Comparison of ENCODE assay signal across 1 cellular context in genomic region chr7:79453558-79454324, GRCh38.
TF ChIP-seq lines count a peak whose summit lies in the region.

Gene MAGI2, minus strand, starts transcription at chr7:79453667. Its CDS starts 347 bp downstream, at chr7:79453320.

TF ChIP-seq in HepG2, 621 proteins besides CTCF, POLR2A, EP300 and RAD21 (continued from another document and continues in another):
- TF ChIP-seq THAP11 (CRISPR knock-in tag; IDR thresholded peaks at IDR 0.05) = peak; percentile 54
- no peak for TF ChIP-seq HMGXB3 (CRISPR knock-in tag; IDR thresholded peaks at IDR 0.05; ENCODE audit: borderline replicate concordance)
- no peak for TF ChIP-seq MLXIP (CRISPR knock-in tag; IDR thresholded peaks at IDR 0.05; ENCODE audit: borderline replicate concordance)
- TF ChIP-seq ZNF430 (CRISPR knock-in tag; IDR thresholded peaks at IDR 0.05) = peak; percentile 46; the same call in 1 of the 2 replicates
- no peak for TF ChIP-seq ZNF274 (CRISPR knock-in tag; IDR thresholded peaks at IDR 0.05)
- TF ChIP-seq ZSCAN21 (CRISPR knock-in tag; IDR thresholded peaks at IDR 0.05; ENCODE audit: borderline replicate concordance) = peak; percentile 77; the same call in 1 of the 2 replicates
- no peak for TF ChIP-seq ZBTB42 (CRISPR knock-in tag; IDR thresholded peaks at IDR 0.05)
- TF ChIP-seq ZNF557 (CRISPR knock-in tag; IDR thresholded peaks at IDR 0.05) = no peak
- no peak for TF ChIP-seq FOXC1 (CRISPR knock-in tag; IDR thresholded peaks at IDR 0.05; ENCODE audit: borderline replicate concordance)
- TF ChIP-seq ZNF496 (CRISPR knock-in tag; IDR thresholded peaks at IDR 0.05; ENCODE audit: insufficient replicate concordance) = no peak
- TF ChIP-seq CERS6 (CRISPR knock-in tag; IDR thresholded peaks at IDR 0.05) = no peak
- no peak; the same call in 1 of the 2 replicates for TF ChIP-seq ZNF777 (CRISPR knock-in tag; IDR thresholded peaks at IDR 0.05)
- TF ChIP-seq ZNF580 (CRISPR knock-in tag; IDR thresholded peaks at IDR 0.05; ENCODE audit: borderline replicate concordance, low read depth) = no peak
- TF ChIP-seq AHR (CRISPR knock-in tag; IDR thresholded peaks at IDR 0.05) = no peak
- no peak for TF ChIP-seq SP4 (CRISPR knock-in tag; IDR thresholded peaks at IDR 0.05)
- peak; percentile 90 for TF ChIP-seq ZC3H4 (CRISPR knock-in tag; IDR thresholded peaks at IDR 0.05; ENCODE audit: borderline replicate concordance)
- TF ChIP-seq AGO2 (optimal IDR thresholded peaks at IDR 0.05; ENCODE audit: low read depth, low read length) = peak; percentile 60
- peak; percentile 3; the same call in 1 of the 2 replicates for TF ChIP-seq RXRB (CRISPR knock-in tag; IDR thresholded peaks at IDR 0.05; ENCODE audit: borderline replicate concordance)
- no peak for TF ChIP-seq ZNF253 (CRISPR knock-in tag; IDR thresholded peaks at IDR 0.05; ENCODE audit: borderline replicate concordance)
- 0 out of 2 replicates have a peak, but pooled peaks have one; percentile 33 for TF ChIP-seq MED13 (CRISPR knock-in tag; IDR thresholded peaks at IDR 0.05)
- TF ChIP-seq REST (IDR thresholded peaks at IDR 0.05; ENCODE audit: borderline replicate concordance in 1 of 2, low read depth in 1 of 2, low read length in 2 of 2) = no peak
- TF ChIP-seq LCORL (IDR thresholded peaks at IDR 0.05) = no peak
- 0 out of 2 replicates have a peak, but pooled peaks have one; percentile 15 for TF ChIP-seq LCORL (CRISPR knock-in tag; IDR thresholded peaks at IDR 0.05)
- TF ChIP-seq ZBTB33 (CRISPR knock-in tag; IDR thresholded peaks at IDR 0.05) = no peak
- TF ChIP-seq ZHX2 (IDR thresholded peaks at IDR 0.05; ENCODE audit: low read depth) = peak; percentile 35; the same call in 1 of the 2 replicates
- no peak for TF ChIP-seq ZHX2 (CRISPR knock-in tag; IDR thresholded peaks at IDR 0.05; ENCODE audit: borderline replicate concordance)
- TF ChIP-seq HIC2 (CRISPR knock-in tag; IDR thresholded peaks at IDR 0.05; ENCODE audit: low read depth) = no peak
- TF ChIP-seq ZSCAN30 (CRISPR knock-in tag; IDR thresholded peaks at IDR 0.05) = no peak; the same call in 1 of the 2 replicates
- no peak for TF ChIP-seq ZNF251 (CRISPR knock-in tag; IDR thresholded peaks at IDR 0.05)
- peak; percentile 67; the same call in 1 of the 2 replicates for TF ChIP-seq ZNF784 (CRISPR knock-in tag; IDR thresholded peaks at IDR 0.05; ENCODE audit: borderline replicate concordance)
- no peak for TF ChIP-seq RFX1 (IDR thresholded peaks at IDR 0.05)
- no peak for TF ChIP-seq ZNF558 (CRISPR knock-in tag; IDR thresholded peaks at IDR 0.05; ENCODE audit: borderline replicate concordance)
